In genomic region chr16:4847774-4848587, GRCh38 we compare ENCODE assay signal across 8 cellular contexts. TPM values are rescaled to one million over a fixed set of nuclear protein-coding genes. Genes with fewer than 3 reads are reported as not detected.
DNase-seq lines count a peak whose midpoint lies in the region; ATAC-seq and TF ChIP-seq lines count a peak whose summit lies in the region.

No MANE protein-coding gene starts in this region.

- H3K4me1 ChIP-seq in esophagus squamous epithelium (peaks cover 27 to 73% (median 53%) of the 10 kb centered on the region in 3 donors), subcutaneous abdominal adipose tissue (ENCODE audit: control insufficient read depth in 5 of 5, insufficient read depth in 5 of 5, low read length in 5 of 5) (peaks cover 7 to 66% (median 59%) of the 10 kb centered on the region in 5 donors)

- H3K36me3 ChIP-seq in esophagus squamous epithelium (peaks cover 14 to 28% (median 17%) of the 10 kb centered on the region in 3 donors), subcutaneous abdominal adipose tissue (ENCODE audit: control insufficient read depth in 5 of 5, insufficient read depth in 5 of 5, low read length in 5 of 5) (peaks cover 7 to 22% (median 18%) of the 10 kb centered on the region in 5 donors)

- ATAC-seq in HG02588 (IDR thresholded peaks at IDR 0.05; ENCODE audit: unreplicated experiment): peak; percentile 23
- peak; percentile 28 to 36 for ATAC-seq in naive B cell (ENCODE audit: low read depth in 2 of 2)

- TF ChIP-seq POLR2A in esophagus squamous epithelium (IDR thresholded peaks at IDR 0.05): no peak

- intact Hi-C loops in esophagus squamous epithelium (cut with DNase I): loop anchor here (5.0 kb wide), 1 partner anchor 99 kb away; no protein-coding TSS in a partner anchor

- H3K27me3 ChIP-seq in esophagus squamous epithelium (no peaks in the 10 kb centered on the region), subcutaneous abdominal adipose tissue (ENCODE audit: control insufficient read depth in 5 of 5, insufficient read depth in 4 of 5, low read length in 5 of 5) (no peaks in the 10 kb centered on the region)

- peak overlapping the region; percentile 44 to 97 (median 90) for H3K9ac ChIP-seq in subcutaneous abdominal adipose tissue (ENCODE audit: low read length in 5 of 5)

- peak in 1 of 6 experiments; percentile 14 for TF ChIP-seq CTCF in esophagus squamous epithelium (IDR thresholded peaks at IDR 0.05)

- H3K4me3 ChIP-seq in esophagus squamous epithelium (peak overlapping the region; percentile 82 to 93 (median 84)), subcutaneous abdominal adipose tissue (ENCODE audit: low read depth in 1 of 5, low read length in 5 of 5) (peak overlapping the region; percentile 80 to 89 (median 82))

- H3K9me3 Mint-ChIP-seq in naive B cell: no peaks in the 10 kb centered on the region

- peak overlapping the region; percentile 96 to 99 (median 98) for H3K27ac ChIP-seq in esophagus squamous epithelium
- peak overlapping the region; percentile 96 for H3K27ac ChIP-seq in subcutaneous abdominal adipose tissue (ENCODE audit: low read depth, low read length)

- H3K27me3 Mint-ChIP-seq in naive B cell: no peaks in the 10 kb centered on the region

- H3K4me3 Mint-ChIP-seq in naive B cell: peak overlapping the region; percentile 85 to 97 (median 90)

- DNase-seq in DMS 273 (lab: John Stamatoyannopoulos, UW; ENCODE audit: unreplicated experiment): peak; percentile 77
- no peak for DNase-seq in DMS 273 treated with DMSO at 0.1 percent for 48 hours (lab: John Stamatoyannopoulos, UW)
- peak; percentile 6 for DNase-seq in NCI-H2029 (lab: John Stamatoyannopoulos, UW)
- peak; percentile 24 for DNase-seq in activated T-cell treated with anti-CD3 and anti-CD28 coated beads for 24 hours (ENCODE audit: low read depth)
- no peak for DNase-seq in esophagus squamous epithelium (lab: John Stamatoyannopoulos, UW)
- DNase-seq in naive B cell: peak; percentile 22

- H3K9me3 ChIP-seq in esophagus squamous epithelium (no peaks in the 10 kb centered on the region), subcutaneous abdominal adipose tissue (ENCODE audit: control insufficient read depth in 5 of 5, low read length in 5 of 5) (no peaks in the 10 kb centered on the region)

- peak overlapping the region; percentile 62 to 96 (median 95) for H3K27ac Mint-ChIP-seq in naive B cell

- peaks cover 30 to 54% (median 41%) of the 10 kb centered on the region in 3 donors for H3K4me1 Mint-ChIP-seq in naive B cell

- WGBS in esophagus squamous epithelium, 2 donors: 0 to 2% methylated on average over 13 to 32 of the region's 83 CpGs

- no peaks in the 10 kb centered on the region for H3K36me3 Mint-ChIP-seq in naive B cell

RNA-seq across cellular contexts. Expression of gene UBN1, which starts 0.7 kb away (rescaled TPM):
- total RNA-seq in esophagus squamous epithelium: 10 to 100 TPM; 12.3 to 22.7 (median 19.6) TPM
- polyA plus RNA-seq in naive B cell (ENCODE audit: low read depth in 6 of 6): 10 to 100 TPM in 4 of 6 donors, 1 to 10 TPM in 2; 4.3 to 19.2 (median 11.9) TPM

RNA-seq across cellular contexts. Expression of gene GLYR1, which starts 0.9 kb away (rescaled TPM):
- total RNA-seq in esophagus squamous epithelium: 10 to 100 TPM; 31.9 to 47.9 (median 45.8) TPM
- polyA plus RNA-seq in naive B cell (ENCODE audit: low read depth in 6 of 6): 10 to 100 TPM; 27.8 to 49.6 (median 37.3) TPM

RNA-seq across cellular contexts. Expression of gene ROGDI, which starts 45.5 kb away (rescaled TPM):
- total RNA-seq in esophagus squamous epithelium: 10 to 100 TPM; 16.4 to 35.8 (median 31.6) TPM
- 1 to 10 TPM; 2.7 to 8.0 (median 6.1) TPM for polyA plus RNA-seq in naive B cell (ENCODE audit: low read depth in 6 of 6)

RNA-seq across cellular contexts. Expression of gene SMIM22, which starts 52.8 kb away (rescaled TPM):
- total RNA-seq in esophagus squamous epithelium: 10 to 100 TPM in 1 of 4 donors, 1 to 10 TPM in 2, not detected in 1; 4.8 to 10.2 (median 5.2) TPM
- polyA plus RNA-seq in naive B cell (ENCODE audit: low read depth in 6 of 6): not detected

RNA-seq across cellular contexts. Expression of gene SEPTIN12, which starts 59.8 kb away (rescaled TPM):
- not detected for total RNA-seq in esophagus squamous epithelium
- polyA plus RNA-seq in naive B cell (ENCODE audit: low read depth in 6 of 6): not detected

Comparison
In these comparisons a context has a peak if more than half of its experiments do, and no peak if none do; other contexts are left out.
1. DNase-seq: peak in DMS 273 (single experiment), NCI-H2029 (single experiment), activated T-cell treated with anti-CD3 and anti-CD28 coated beads for 24 hours (single experiment) and naive B cell (single experiment); none in DMS 273 treated with DMSO at 0.1 percent for 48 hours (single experiment) and esophagus squamous epithelium (single experiment).